ENCODE assay signal across 1 cellular context in genomic region chrX:49310371-49310770, GRCh38.
TF ChIP-seq lines count a peak whose summit lies in the region.

No MANE protein-coding gene starts in this region.

TF ChIP-seq in H1, 55 proteins besides CTCF, POLR2A, EP300 and RAD21:
- TF ChIP-seq ZNF274 (IDR thresholded peaks at IDR 0.05; ENCODE audit: borderline replicate concordance, extremely low read depth, low read length) (no peak), RXRA (IDR thresholded peaks at IDR 0.05; ENCODE audit: insufficient read depth, low read depth, low read length) (no peak), BRCA1 (IDR thresholded peaks at IDR 0.05; ENCODE audit: low read depth, low read length) (no peak), KDM5A (IDR thresholded peaks at IDR 0.05; ENCODE audit: low read length) (no peak), SIX5 (IDR thresholded peaks at IDR 0.05; ENCODE audit: low read depth, low read length) (no peak), JUND (IDR thresholded peaks at IDR 0.05; ENCODE audit: low read length) (no peak)
- TF ChIP-seq, protein P1, sequence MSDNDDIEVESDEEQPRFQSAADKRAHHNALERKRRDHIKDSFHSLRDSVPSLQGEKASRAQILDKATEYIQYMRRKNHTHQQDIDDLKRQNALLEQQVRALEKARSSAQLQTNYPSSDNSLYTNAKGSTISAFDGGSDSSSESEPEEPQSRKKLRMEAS (IDR thresholded peaks at IDR 0.05), result no peak
